In the genomic region with DNA sequence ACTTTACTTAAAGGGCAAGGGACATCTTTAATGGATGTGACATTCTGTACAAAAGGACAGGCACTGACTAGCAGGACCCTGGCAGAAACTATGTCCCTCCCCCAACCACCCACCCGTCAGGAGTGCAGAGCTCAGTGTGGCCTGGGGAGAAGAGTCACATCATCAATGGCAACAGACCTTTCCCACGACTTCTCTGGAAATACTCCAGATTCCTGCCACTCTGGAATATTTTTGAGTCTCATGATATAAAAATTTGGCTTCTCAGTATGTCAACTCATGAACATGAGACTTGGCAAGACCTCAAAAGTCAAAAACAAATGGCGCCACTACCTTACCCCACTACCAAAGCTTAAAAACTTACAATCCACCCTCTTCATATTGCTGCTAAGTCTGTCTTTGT, we compare ENCODE assay signal across 23 cellular contexts.
"Had no signal": no experiment of that assay in that cellular context is flagged by ENCODE, and none has a peak within 500 bp of the region (broad histone marks: within the 10 kb centered on the region; RNA-seq: fewer than 3 reads in every experiment).

No MANE protein-coding gene starts in this region.

- H3K4me3 Mint-ChIP-seq: effector memory CD8-positive, alpha-beta T cell; memory B cell; mesothelial cell of epicardium; nephron had no signal

- H3K27me3 Mint-ChIP-seq: effector memory CD8-positive, alpha-beta T cell; memory B cell; progenitor cell of endocrine pancreas had no signal

- DNase-seq: effector memory CD8-positive, alpha-beta T cell; glutamatergic neuron; islet precursor cell; left lung; lower lobe of right lung; occipital lobe; pancreas; spleen; stimulated activated CD4-positive, alpha-beta T cell treated with anti-CD3 and anti-CD28 coated beads, Interleukin-15, amount 100 ng/mL, for 24 hours; stimulated activated CD4-positive, alpha-beta T cell treated with anti-CD3 and anti-CD28 coated beads, Interleukin-1b, Interleukin-23, amount 100 ng/mL, for 48 hours; stimulated activated CD4-positive, alpha-beta T cell treated with anti-CD3 and anti-CD28 coated beads, Interleukin-4, amount 100 ng/mL, for 4 hours; stimulated activated naive CD4-positive, alpha-beta T cell; stomach; transverse colon had no signal

- H3K27ac Mint-ChIP-seq: effector memory CD8-positive, alpha-beta T cell; mesothelial cell of epicardium; nephron; progenitor cell of endocrine pancreas had no signal

- H3K9me3 ChIP-seq: esophagus muscularis mucosa, gastroesophageal sphincter, left lung, lower lobe of right lung, pancreas, right lobe of liver, spleen, stomach, thoracic aorta, transverse colon had no signal

- H3K4me1 ChIP-seq: gastroesophageal sphincter, lower lobe of right lung, pancreas, right lobe of liver, stomach, transverse colon had no signal

- H3K4me3 ChIP-seq: esophagus muscularis mucosa, gastroesophageal sphincter, left lung, lower lobe of right lung, pancreas, right lobe of liver, spleen, stomach, thoracic aorta, transverse colon had no signal

- H3K4me1 Mint-ChIP-seq: mesothelial cell of epicardium, nephron had no signal

- H3K27ac ChIP-seq: epithelial cell of prostate, esophagus muscularis mucosa, gastroesophageal sphincter, left lung, lower lobe of right lung, pancreas, right lobe of liver, stomach, thoracic aorta, transverse colon had no signal

- H3K27me3 ChIP-seq: esophagus muscularis mucosa, gastroesophageal sphincter, left lung, pancreas, right lobe of liver, spleen, stomach, transverse colon had no signal

- H3K9me3 Mint-ChIP-seq: effector memory CD8-positive, alpha-beta T cell; memory B cell; mesothelial cell of epicardium; nephron had no signal

- FAIRE-seq: pancreas had no signal

- ATAC-seq: effector memory CD8-positive, alpha-beta T cell; gastroesophageal sphincter; left lung; lower lobe of right lung had no signal
